8 cellular contexts compared by ENCODE assay signal in genomic region chr1:155176544-155177071, GRCh38. TPM values are rescaled to one million over a fixed set of nuclear protein-coding genes. Genes with fewer than 3 reads are reported as not detected.
DNase-seq lines count a peak whose midpoint lies in the region; ATAC-seq and TF ChIP-seq lines count a peak whose summit lies in the region.

No MANE protein-coding gene starts in this region.

- H3K36me3 ChIP-seq in Loucy (ENCODE audit: insufficient read depth, low read length) (no peaks in the 10 kb centered on the region), esophagus squamous epithelium (no peaks in the 10 kb centered on the region), stomach (peaks cover 0 to 12% (median 0%) of the 10 kb centered on the region in 4 donors)

- intact Hi-C loops in esophagus squamous epithelium (cut with DNase I) = no loop called here
- intact Hi-C loops in stomach (cut with DNase I; ENCODE audit: low total_unique reads) = loop anchor here (10.0 kb wide), 1 partner anchor 48 kb away; no protein-coding TSS in a partner anchor

- H3K36me3 Mint-ChIP-seq in activated T-cell treated with anti-CD3 and anti-CD28 coated beads, Interleukin-2, amount 50 U/mL, for 4 hours (ENCODE audit: insufficient read depth) = peaks cover under 1% of the 10 kb centered on the region
- H3K36me3 Mint-ChIP-seq in natural killer cell treated with Interleukin-12 subunit alpha and Interleukin-12 subunit beta and Interleukin-15 and Interleukin-18, amount 100 ng/mL, for 72 hours = peaks cover 7% of the 10 kb centered on the region

- H3K4me1 ChIP-seq in Loucy (ENCODE audit: insufficient read depth, low read length, poor library complexity, severe bottlenecking) = peaks cover 27% of the 10 kb centered on the region
- peaks cover 25 to 60% (median 28%) of the 10 kb centered on the region in 3 donors for H3K4me1 ChIP-seq in esophagus squamous epithelium
- peaks cover 48 to 87% (median 81%) of the 10 kb centered on the region in 4 donors for H3K4me1 ChIP-seq in stomach

- ATAC-seq in activated T-cell treated with anti-CD3 and anti-CD28 coated beads, Interleukin-2, amount 50 U/mL, for 4 hours = peak; percentile 38 to 39
- peak; percentile 41 to 58 for ATAC-seq in natural killer cell treated with Interleukin-12 subunit alpha and Interleukin-12 subunit beta and Interleukin-15 and Interleukin-18, amount 100 ng/mL, for 72 hours
- no peak for ATAC-seq in HG03469 (IDR thresholded peaks at IDR 0.05; ENCODE audit: unreplicated experiment)

- TF ChIP-seq POLR2A in esophagus squamous epithelium (IDR thresholded peaks at IDR 0.05) = no peak
- no peak for TF ChIP-seq POLR2A in stomach (IDR thresholded peaks at IDR 0.05)

- H3K4me1 Mint-ChIP-seq in activated T-cell treated with anti-CD3 and anti-CD28 coated beads, Interleukin-2, amount 50 U/mL, for 4 hours (ENCODE audit: low read depth) = peaks cover 36% of the 10 kb centered on the region
- peaks cover 30 to 37% of the 10 kb centered on the region in 2 donors for H3K4me1 Mint-ChIP-seq in natural killer cell treated with Interleukin-12 subunit alpha and Interleukin-12 subunit beta and Interleukin-15 and Interleukin-18, amount 100 ng/mL, for 72 hours (ENCODE audit: low read depth in 2 of 2)

- H4K20me1 ChIP-seq in Loucy (ENCODE audit: insufficient read depth, low read length, poor library complexity, severe bottlenecking) = no peaks in the 10 kb centered on the region

- no peak for TF ChIP-seq EP300 in stomach (IDR thresholded peaks at IDR 0.05)

- H3K27me3 ChIP-seq in Loucy (ENCODE audit: insufficient read depth, low read length, poor library complexity, severe bottlenecking) (no peaks in the 10 kb centered on the region), esophagus squamous epithelium (peaks cover 0 to 27% (median 0%) of the 10 kb centered on the region in 4 donors), stomach (peaks cover 0 to 19% (median 6%) of the 10 kb centered on the region in 3 donors)

- H3F3A ChIP-seq in Loucy (ENCODE audit: low read depth) = peaks cover 5% of the 10 kb centered on the region

- no peaks in the 10 kb centered on the region for H3K9me2 ChIP-seq in Loucy (replicated peaks; ENCODE audit: low read depth, low read length)

- H3K79me2 ChIP-seq in Loucy (ENCODE audit: insufficient read depth, low read length) = peaks cover 11% of the 10 kb centered on the region

- no peaks in the 10 kb centered on the region for H3K27me3 Mint-ChIP-seq in activated T-cell treated with anti-CD3 and anti-CD28 coated beads, Interleukin-2, amount 50 U/mL, for 4 hours (ENCODE audit: low read depth)
- no peaks in the 10 kb centered on the region for H3K27me3 Mint-ChIP-seq in natural killer cell treated with Interleukin-12 subunit alpha and Interleukin-12 subunit beta and Interleukin-15 and Interleukin-18, amount 100 ng/mL, for 72 hours

- peak overlapping the region; percentile 92 for H3K4me2 ChIP-seq in Loucy (ENCODE audit: low read depth, low read length, poor library complexity, severe bottlenecking)

- DNase-seq in DMS79 treated with DMSO at 0.1 percent for 48 hours (lab: John Stamatoyannopoulos, UW) = peak; percentile 61
- peak; percentile 67 for DNase-seq in RPMI7951 (ENCODE audit: low read depth)
- DNase-seq in activated T-cell treated with anti-CD3 and anti-CD28 coated beads, Interleukin-2, amount 50 U/mL, for 4 hours = peak; percentile 87
- no peak for DNase-seq in esophagus squamous epithelium (lab: John Stamatoyannopoulos, UW)
- peak; percentile 83 for DNase-seq in natural killer cell treated with Interleukin-12 subunit alpha and Interleukin-12 subunit beta and Interleukin-15 and Interleukin-18, amount 100 ng/mL, for 72 hours (ENCODE audit: low spot score)
- DNase-seq in stomach = peak; percentile 96

- H3K9me3 ChIP-seq in Loucy (ENCODE audit: insufficient read depth, low read depth, low read length) (no peaks in the 10 kb centered on the region), esophagus squamous epithelium (no peaks in the 10 kb centered on the region), stomach (no peaks in the 10 kb centered on the region)

- peak overlapping the region; percentile 14; the same call in 1 of the 2 replicates for H2AFZ ChIP-seq in Loucy (ENCODE audit: low read length)

- H3K9me3 Mint-ChIP-seq in activated T-cell treated with anti-CD3 and anti-CD28 coated beads, Interleukin-2, amount 50 U/mL, for 4 hours = no peaks in the 10 kb centered on the region
- no peaks in the 10 kb centered on the region for H3K9me3 Mint-ChIP-seq in natural killer cell treated with Interleukin-12 subunit alpha and Interleukin-12 subunit beta and Interleukin-15 and Interleukin-18, amount 100 ng/mL, for 72 hours

- H3K9ac ChIP-seq in Loucy (ENCODE audit: low read depth, low read length, poor library complexity, severe bottlenecking) = peak overlapping the region; percentile 37

- peak overlapping the region; percentile 17 to 55 for H3K27ac Mint-ChIP-seq in natural killer cell treated with Interleukin-12 subunit alpha and Interleukin-12 subunit beta and Interleukin-15 and Interleukin-18, amount 100 ng/mL, for 72 hours

- TF ChIP-seq CTCF in Loucy (conservative IDR thresholded peaks at IDR 0.05; ENCODE audit: low read length) (peak; percentile 89), esophagus squamous epithelium (IDR thresholded peaks at IDR 0.05) (peak; percentile 90 to 97 (median 94)), stomach (IDR thresholded peaks at IDR 0.05) (peak in 6 of 7 experiments; percentile 64 to 98 (median 94))

- peak overlapping the region; percentile 47 to 73 (median 70) for H3K27ac ChIP-seq in esophagus squamous epithelium
- peak overlapping the region; percentile 34 to 96 (median 81) for H3K27ac ChIP-seq in stomach

- peak overlapping the region; percentile 3 for H3K4me3 Mint-ChIP-seq in activated T-cell treated with anti-CD3 and anti-CD28 coated beads, Interleukin-2, amount 50 U/mL, for 4 hours
- peak overlapping the region; percentile 51 for H3K4me3 Mint-ChIP-seq in natural killer cell treated with Interleukin-12 subunit alpha and Interleukin-12 subunit beta and Interleukin-15 and Interleukin-18, amount 100 ng/mL, for 72 hours

- 58 to 59% methylated on average over 8 of the region's 8 CpGs for WGBS in esophagus squamous epithelium, 2 donors
- WGBS in stomach, 5 donors = 41 to 54% (median 48%) methylated on average over 8 of the region's 8 CpGs

- peak overlapping the region; percentile 32 for H3K4me3 ChIP-seq in Loucy (ENCODE audit: low read length, poor library complexity, severe bottlenecking)
- no peak overlapping the region for H3K4me3 ChIP-seq in esophagus squamous epithelium
- H3K4me3 ChIP-seq in stomach = no peak overlapping the region

RNA-seq across cellular contexts. Expression of gene TRIM46, which starts 3.0 kb away (rescaled TPM):
- 2.3 and 2.9 TPM in 2 replicates for total RNA-seq in RPMI7951 (2014; rRNA removed; shearing (Covaris generic))
- total RNA-seq in activated T-cell treated with anti-CD3 and anti-CD28 coated beads, Interleukin-2, amount 50 U/mL, for 4 hours = 1 to 10 TPM; 3.5 to 4.4 (median 3.5) TPM
- under 1 TPM in 3 of 4 donors, not detected in 1; 0.30 to 0.53 (median 0.38) TPM for total RNA-seq in esophagus squamous epithelium
- 1 to 10 TPM; 3.6 to 9.3 TPM for total RNA-seq in natural killer cell treated with Interleukin-12 subunit alpha and Interleukin-12 subunit beta and Interleukin-15 and Interleukin-18, amount 100 ng/mL, for 72 hours
- total RNA-seq in stomach = 10 to 100 TPM in 1 of 5 donors, 1 to 10 TPM in 1, under 1 TPM in 1, not detected in 2; 0.73 to 16.9 (median 5.4) TPM
- polyA plus RNA-seq in stomach = under 1 TPM; 0.58 to 0.68 (median 0.61) TPM

RNA-seq across cellular contexts. Expression of gene KRTCAP2, which starts 3.5 kb away (rescaled TPM):
- 169 and 172 TPM in 2 replicates for total RNA-seq in RPMI7951 (2014; rRNA removed; shearing (Covaris generic))
- 100 to 1,000 TPM; 191 to 204 (median 193) TPM for total RNA-seq in activated T-cell treated with anti-CD3 and anti-CD28 coated beads, Interleukin-2, amount 50 U/mL, for 4 hours
- total RNA-seq in esophagus squamous epithelium (100 to 1,000 TPM in 1 of 4 donors, 10 to 100 TPM in 3; 70.8 to 122 (median 73.8) TPM), stomach (100 to 1,000 TPM in 3 of 5 donors, 10 to 100 TPM in 2; 60.8 to 238 (median 133) TPM)
- 100 to 1,000 TPM; 149 to 223 TPM for total RNA-seq in natural killer cell treated with Interleukin-12 subunit alpha and Interleukin-12 subunit beta and Interleukin-15 and Interleukin-18, amount 100 ng/mL, for 72 hours
- polyA plus RNA-seq in stomach = 100 to 1,000 TPM; 183 to 399 (median 242) TPM

RNA-seq across cellular contexts. Expression of gene THBS3, which starts 31.1 kb away (rescaled TPM):
- total RNA-seq in RPMI7951 (2014; rRNA removed; shearing (Covaris generic)) = 4.1 and 8.1 TPM in 2 replicates
- 1 to 10 TPM; 3.0 to 4.1 (median 3.7) TPM for total RNA-seq in activated T-cell treated with anti-CD3 and anti-CD28 coated beads, Interleukin-2, amount 50 U/mL, for 4 hours
- total RNA-seq in esophagus squamous epithelium (10 to 100 TPM in 3 of 4 donors, 1 to 10 TPM in 1; 8.7 to 18.5 (median 11.1) TPM), stomach (10 to 100 TPM; 11.0 to 65.9 (median 25.4) TPM)
- total RNA-seq in natural killer cell treated with Interleukin-12 subunit alpha and Interleukin-12 subunit beta and Interleukin-15 and Interleukin-18, amount 100 ng/mL, for 72 hours = 1 to 10 TPM; 4.1 to 9.4 TPM
- polyA plus RNA-seq in stomach = 10 to 100 TPM; 11.0 to 27.9 (median 17.8) TPM

RNA-seq across cellular contexts. Expression of gene MTX1, which starts 31.9 kb away (rescaled TPM):
- total RNA-seq in RPMI7951 (2014; rRNA removed; shearing (Covaris generic)) = 88.3 and 97.7 TPM in 2 replicates
- total RNA-seq in activated T-cell treated with anti-CD3 and anti-CD28 coated beads, Interleukin-2, amount 50 U/mL, for 4 hours = 10 to 100 TPM; 77.4 to 88.6 (median 77.7) TPM
- 10 to 100 TPM; 34.0 to 59.1 (median 42.9) TPM for total RNA-seq in esophagus squamous epithelium
- 10 to 100 TPM; 42.6 to 53.0 TPM for total RNA-seq in natural killer cell treated with Interleukin-12 subunit alpha and Interleukin-12 subunit beta and Interleukin-15 and Interleukin-18, amount 100 ng/mL, for 72 hours
- total RNA-seq in stomach = 10 to 100 TPM in 4 of 5 donors, 1 to 10 TPM in 1; 1.2 to 54.9 (median 25.2) TPM
- polyA plus RNA-seq in stomach = 10 to 100 TPM; 48.3 to 71.1 (median 58.2) TPM

RNA-seq across cellular contexts. Expression of gene DPM3, which starts 36.3 kb away (rescaled TPM):
- total RNA-seq in RPMI7951 (2014; rRNA removed; shearing (Covaris generic)) = 65.8 and 168 TPM in 2 replicates
- total RNA-seq in activated T-cell treated with anti-CD3 and anti-CD28 coated beads, Interleukin-2, amount 50 U/mL, for 4 hours = 10 to 100 TPM; 28.2 to 39.2 (median 33.0) TPM
- total RNA-seq in esophagus squamous epithelium = 10 to 100 TPM; 33.1 to 67.7 (median 45.4) TPM
- total RNA-seq in natural killer cell treated with Interleukin-12 subunit alpha and Interleukin-12 subunit beta and Interleukin-15 and Interleukin-18, amount 100 ng/mL, for 72 hours = 10 to 100 TPM; 26.0 to 31.1 TPM
- total RNA-seq in stomach = 10 to 100 TPM in 4 of 5 donors, not detected in 1; 13.3 to 51.3 (median 38.3) TPM
- polyA plus RNA-seq in stomach = 100 to 1,000 TPM; 192 to 301 (median 220) TPM
